ENCODE assay signal across 8 cellular contexts in genomic region chr6:39980839-39981580, GRCh38. TPM values are rescaled to one million over a fixed set of nuclear protein-coding genes. Genes with fewer than 3 reads are reported as not detected.
DNase-seq lines count a peak whose midpoint lies in the region; TF ChIP-seq lines count a peak whose summit lies in the region.
"Had no signal": no experiment of that assay in that cellular context is flagged by ENCODE, and none has a peak within 500 bp of the region (broad histone marks: within the 10 kb centered on the region; RNA-seq: fewer than 3 reads in every experiment).

No MANE protein-coding gene starts in this region.

- no peaks in the 10 kb centered on the region for H3K27me3 ChIP-seq in KMS-11 (ENCODE audit: insufficient read depth, low read depth)

- H3K36me3 ChIP-seq in KMS-11 (ENCODE audit: insufficient read depth), result no peaks in the 10 kb centered on the region

- no peak overlapping the region for H3K4me2 ChIP-seq in KMS-11

- no peak overlapping the region for H2AFZ ChIP-seq in KMS-11 (ENCODE audit: low read depth)

- DNase-seq in G401 (ENCODE audit: low spot score), result peak; percentile 77
- peak; percentile 26 to 29 for DNase-seq in SHP77 (lab: John Stamatoyannopoulos, UW)
- peak; percentile 64 for DNase-seq in fibroblast of peridontal ligament (ENCODE audit: extremely low read depth)
- peak; percentile 25 for DNase-seq in neural crest cell (ENCODE audit: low read depth, low spot score)
- no peak for DNase-seq in NK-92 (lab: John Stamatoyannopoulos, UW; ENCODE audit: unreplicated experiment)
- no peak for DNase-seq in stimulated activated CD4-positive, alpha-beta T cell treated with anti-CD3 and anti-CD28 coated beads, Interleukin-12 subunit alpha, Interleukin-12 subunit beta, amount 100 ng/mL, for 4 hours

- no peaks in the 10 kb centered on the region for H3K36me3 Mint-ChIP-seq in neural crest cell (ENCODE audit: low read depth)

- H3K9me3 Mint-ChIP-seq in neural crest cell, result no peaks in the 10 kb centered on the region

- H4K20me1 ChIP-seq in KMS-11 (ENCODE audit: insufficient read depth), result no peaks in the 10 kb centered on the region

- H3K4me1 Mint-ChIP-seq in neural crest cell, result peaks cover 3% of the 10 kb centered on the region

- no peak overlapping the region for H3K27ac Mint-ChIP-seq in neural crest cell (ENCODE audit: unreplicated experiment)

- peaks cover 5% of the 10 kb centered on the region for H3K27me3 Mint-ChIP-seq in neural crest cell (ENCODE audit: low read depth)

- no peak overlapping the region for H3K27ac ChIP-seq in KMS-11
- H3K27ac ChIP-seq: skin epidermis had no signal

- H3K9ac ChIP-seq in KMS-11, result no peak overlapping the region

- H3K79me2 ChIP-seq in KMS-11 (ENCODE audit: insufficient read depth, low read depth), result no peaks in the 10 kb centered on the region

- in situ Hi-C loops in G401 (cut with HindIII; ENCODE audit: low sequenced_read_pairs), result no loop called here

- H3K4me3 ChIP-seq in KMS-11 (IDR thresholded peaks at IDR 0.05; ENCODE audit: insufficient read depth, low read depth, low read length), result no peak overlapping the region
- H3K4me3 ChIP-seq: skin epidermis had no signal

- H3K4me3 Mint-ChIP-seq in neural crest cell, result no peak overlapping the region

- TF ChIP-seq CTCF in KMS-11 (conservative IDR thresholded peaks at IDR 0.05; ENCODE audit: low read depth, low read length) (peak; percentile 46; the same call in 1 of the 2 replicates), neural crest cell (conservative IDR thresholded peaks at IDR 0.05) (peak; percentile 74)

- no peaks in the 10 kb centered on the region for H3K4me1 ChIP-seq in KMS-11 (ENCODE audit: low read depth, poor library complexity, severe bottlenecking)

RNA-seq across cellular contexts. Expression of gene MOCS1, which starts 46.7 kb away (rescaled TPM):
- 1.3 and 12.0 TPM in 2 replicates for total RNA-seq in G401 (2014; rRNA removed; shearing (Covaris generic))
- 15.9 and 18.4 TPM in 2 replicates for total RNA-seq in neural crest cell

Comparison
In these comparisons a context has a peak if more than half of its experiments do, and no peak if none do; other contexts are left out.
1. DNase-seq: peak in G401 (single experiment), SHP77 (2 of 2), fibroblast of peridontal ligament (single experiment) and neural crest cell (single experiment); none in NK-92 (single experiment) and stimulated activated CD4-positive, alpha-beta T cell treated with anti-CD3 and anti-CD28 coated beads, Interleukin-12 subunit alpha, Interleukin-12 subunit beta, amount 100 ng/mL, for 4 hours (single experiment).